ENCODE assay signal across 9 cellular contexts in the genomic region with DNA sequence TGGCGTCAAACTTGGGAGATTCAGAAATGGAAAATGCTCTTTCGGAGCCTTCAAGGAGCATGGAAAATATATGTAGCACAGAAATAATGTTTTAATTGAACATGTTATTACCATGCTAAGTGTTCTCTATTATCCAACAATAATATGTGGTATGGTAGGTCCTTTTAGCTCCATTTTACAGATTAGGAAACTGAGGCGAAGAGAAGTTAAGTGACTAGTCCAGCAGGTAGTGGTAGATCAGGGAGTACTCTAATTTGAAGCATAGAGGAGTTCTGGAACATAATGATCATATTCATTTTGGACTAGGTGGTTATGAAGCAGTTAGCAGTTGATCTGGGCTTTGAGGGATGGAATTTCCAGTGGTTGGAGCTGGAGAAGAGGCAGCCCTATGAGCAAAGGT. TPM values are rescaled to one million over a fixed set of nuclear protein-coding genes. Genes with fewer than 3 reads are reported as not detected.
DNase-seq lines count a peak whose midpoint lies in the region; ATAC-seq, FAIRE-seq and TF ChIP-seq lines count a peak whose summit lies in the region.
"Had no signal": no experiment of that assay in that cellular context is flagged by ENCODE, and none has a peak within 500 bp of the region (broad histone marks: within the 10 kb centered on the region; RNA-seq: fewer than 3 reads in every experiment).

No MANE protein-coding gene starts in this region.

- H3K9me3 ChIP-seq in iPS-18c (ENCODE audit: control insufficient read depth, insufficient read depth, low read length) (no peaks in the 10 kb centered on the region), stomach smooth muscle (ENCODE audit: control insufficient read depth in 2 of 2, low read length in 2 of 2) (no peaks in the 10 kb centered on the region)

- DNase-seq in T-helper 1 cell (no peak), DMS114 treated with DMSO at 0.1 percent for 48 hours (lab: John Stamatoyannopoulos, UW; ENCODE audit: unreplicated experiment) (no peak), posterior vena cava (ENCODE audit: low spot score) (no peak), GM12892 (ENCODE audit: insufficient read length) (no peak)
- DNase-seq in activated CD8-positive, alpha-beta T cell treated with anti-CD3 and anti-CD28 coated beads for 36 hours: no peak
- DNase-seq: ACHN had no signal

- CTCF ChIA-PET in activated CD8-positive, alpha-beta T cell treated with anti-CD3 and anti-CD28 coated beads for 36 hours (lab: Charles Lee): interaction anchor here (2.4 kb wide), 1 partner anchor 11 kb away, joined by 6 read pairs; no protein-coding TSS in a partner anchor

- H3K36me3 ChIP-seq in stomach smooth muscle (ENCODE audit: control insufficient read depth in 2 of 2, insufficient read depth in 2 of 2, low read length in 2 of 2): no peaks in the 10 kb centered on the region

- TF ChIP-seq CTCF in activated CD8-positive, alpha-beta T cell treated with anti-CD3 and anti-CD28 coated beads for 36 hours (IDR thresholded peaks at IDR 0.05): no peak

- H3K4me3 ChIP-seq in iPS-18c (ENCODE audit: insufficient read depth, low read depth, low read length) (peak overlapping the region; percentile 83; the same call in 1 of the 2 replicates), stomach smooth muscle (ENCODE audit: low read length in 2 of 2) (peak overlapping the region; percentile 89 to 98)

- peaks cover 3% of the 10 kb centered on the region for H3K9me3 Mint-ChIP-seq in T-helper 1 cell treated with Interleukin-12 subunit alpha and Interleukin-12 subunit beta and Interleukin-4 antibody, amounts not matched to agents 30 μg/mL and 1 μg/mL, for 36 hours
- H3K9me3 Mint-ChIP-seq in activated CD8-positive, alpha-beta T cell treated with anti-CD3 and anti-CD28 coated beads for 36 hours: peaks cover 4% of the 10 kb centered on the region

- H3K4me3 Mint-ChIP-seq in T-helper 1 cell treated with Interleukin-12 subunit alpha and Interleukin-12 subunit beta and Interleukin-4 antibody, amounts not matched to agents 30 μg/mL and 1 μg/mL, for 36 hours: peak overlapping the region; percentile 94
- H3K4me3 Mint-ChIP-seq in activated CD8-positive, alpha-beta T cell treated with anti-CD3 and anti-CD28 coated beads for 36 hours: peak overlapping the region; percentile 93

- POLR2A ChIA-PET in activated CD8-positive, alpha-beta T cell treated with anti-CD3 and anti-CD28 coated beads for 36 hours (lab: Charles Lee): interaction anchor here (1.5 kb wide), 1 partner anchor 10 kb away, joined by 3 read pairs; no protein-coding TSS in a partner anchor

- no peaks in the 10 kb centered on the region for H3K27me3 Mint-ChIP-seq in T-helper 1 cell treated with Interleukin-12 subunit alpha and Interleukin-12 subunit beta and Interleukin-4 antibody, amounts not matched to agents 30 μg/mL and 1 μg/mL, for 36 hours (ENCODE audit: low read depth)
- H3K27me3 Mint-ChIP-seq in activated CD8-positive, alpha-beta T cell treated with anti-CD3 and anti-CD28 coated beads for 36 hours: no peaks in the 10 kb centered on the region

- H3K9ac ChIP-seq in stomach smooth muscle (ENCODE audit: low read length in 2 of 2): no peak overlapping the region

- H3K27ac ChIP-seq in stomach smooth muscle (ENCODE audit: low read length): no peak overlapping the region

- TF ChIP-seq POLR2A in GM12892 (IDR thresholded peaks at IDR 0.05; ENCODE audit: low read depth, low read length): no peak

- peaks cover 7% of the 10 kb centered on the region for H3K4me1 ChIP-seq in stomach smooth muscle (ENCODE audit: control insufficient read depth, insufficient read depth, low read length)

- no peak overlapping the region for H3K27ac Mint-ChIP-seq in T-helper 1 cell treated with Interleukin-12 subunit alpha and Interleukin-12 subunit beta and Interleukin-4 antibody, amounts not matched to agents 30 μg/mL and 1 μg/mL, for 36 hours
- peak overlapping the region; percentile 94 for H3K27ac Mint-ChIP-seq in activated CD8-positive, alpha-beta T cell treated with anti-CD3 and anti-CD28 coated beads for 36 hours

- FAIRE-seq in GM12892 (lab: Jason Lieb, UNC): no peak

- H3K4me1 Mint-ChIP-seq in T-helper 1 cell treated with Interleukin-12 subunit alpha and Interleukin-12 subunit beta and Interleukin-4 antibody, amounts not matched to agents 30 μg/mL and 1 μg/mL, for 36 hours (ENCODE audit: low read depth): peaks cover 41% of the 10 kb centered on the region
- peaks cover 55% of the 10 kb centered on the region for H3K4me1 Mint-ChIP-seq in activated CD8-positive, alpha-beta T cell treated with anti-CD3 and anti-CD28 coated beads for 36 hours (ENCODE audit: low read depth)

- ATAC-seq in activated CD8-positive, alpha-beta T cell treated with anti-CD3 and anti-CD28 coated beads for 36 hours: no peak

- H3K36me3 Mint-ChIP-seq in T-helper 1 cell treated with Interleukin-12 subunit alpha and Interleukin-12 subunit beta and Interleukin-4 antibody, amounts not matched to agents 30 μg/mL and 1 μg/mL, for 36 hours (ENCODE audit: low read depth): peaks cover 10% of the 10 kb centered on the region
- peaks cover 25% of the 10 kb centered on the region for H3K36me3 Mint-ChIP-seq in activated CD8-positive, alpha-beta T cell treated with anti-CD3 and anti-CD28 coated beads for 36 hours (ENCODE audit: low read depth)

- intact Hi-C loops in activated CD8-positive, alpha-beta T cell treated with anti-CD3 and anti-CD28 coated beads for 36 hours (cut with micrococcal nuclease): no loop called here
- intact Hi-C loops in posterior vena cava (cut with DNase I): no loop called here

- no peaks in the 10 kb centered on the region for H3K27me3 ChIP-seq in stomach smooth muscle (ENCODE audit: control insufficient read depth in 1 of 2, insufficient read depth in 2 of 2, low read length in 2 of 2)

RNA-seq across cellular contexts. Expression of gene CMC1, which starts 1.1 kb away (rescaled TPM):
- total RNA-seq in activated CD8-positive, alpha-beta T cell treated with anti-CD3 and anti-CD28 coated beads for 36 hours: 10 to 100 TPM; 22.4 to 29.0 TPM
- 10 to 100 TPM; 15.6 to 16.2 TPM for total RNA-seq in posterior vena cava
- 46.0 TPM for polyA plus RNA-seq in GM12892 (2012; ENCODE audit: missing spikeins)
